1 cellular context compared by ENCODE assay signal in genomic region chr6:121666809-121667208, GRCh38.
TF ChIP-seq lines count a peak whose summit lies in the region.

No MANE protein-coding gene starts in this region.

TF ChIP-seq in HEK293, 187 proteins besides CTCF, POLR2A, EP300 and RAD21 (continued from another document and continues in another):
- TF ChIP-seq, protein P1, sequence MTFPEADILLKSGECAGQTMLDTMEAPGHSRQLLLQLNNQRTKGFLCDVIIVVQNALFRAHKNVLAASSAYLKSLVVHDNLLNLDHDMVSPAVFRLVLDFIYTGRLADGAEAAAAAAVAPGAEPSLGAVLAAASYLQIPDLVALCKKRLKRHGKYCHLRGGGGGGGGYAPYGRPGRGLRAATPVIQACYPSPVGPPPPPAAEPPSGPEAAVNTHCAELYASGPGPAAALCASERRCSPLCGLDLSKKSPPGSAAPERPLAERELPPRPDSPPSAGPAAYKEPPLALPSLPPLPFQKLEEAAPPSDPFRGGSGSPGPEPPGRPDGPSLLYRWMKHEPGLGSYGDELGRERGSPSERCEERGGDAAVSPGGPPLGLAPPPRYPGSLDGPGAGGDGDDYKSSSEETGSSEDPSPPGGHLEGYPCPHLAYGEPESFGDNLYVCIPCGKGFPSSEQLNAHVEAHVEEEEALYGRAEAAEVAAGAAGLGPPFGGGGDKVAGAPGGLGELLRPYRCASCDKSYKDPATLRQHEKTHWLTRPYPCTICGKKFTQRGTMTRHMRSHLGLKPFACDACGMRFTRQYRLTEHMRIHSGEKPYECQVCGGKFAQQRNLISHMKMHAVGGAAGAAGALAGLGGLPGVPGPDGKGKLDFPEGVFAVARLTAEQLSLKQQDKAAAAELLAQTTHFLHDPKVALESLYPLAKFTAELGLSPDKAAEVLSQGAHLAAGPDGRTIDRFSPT (tag by site-specific recombination; IDR thresholded peaks at IDR 0.05), result peak; percentile 88
- TF ChIP-seq ZBTB17 (tag by site-specific recombination; IDR thresholded peaks at IDR 0.05), result no peak
- no peak for TF ChIP-seq ZNF274 (IDR thresholded peaks at IDR 0.05; ENCODE audit: low read length)
- no peak for TF ChIP-seq ZNF274 (tag by site-specific recombination; IDR thresholded peaks at IDR 0.05; ENCODE audit: borderline replicate concordance)
- no peak for TF ChIP-seq ZNF596 (tag by site-specific recombination; IDR thresholded peaks at IDR 0.05)
- peak; percentile 89 for TF ChIP-seq MYNN (tag by site-specific recombination; IDR thresholded peaks at IDR 0.05; ENCODE audit: borderline replicate concordance)
- peak; percentile 46 for TF ChIP-seq ZNF398 (tag by site-specific recombination; IDR thresholded peaks at IDR 0.05)
- no peak for TF ChIP-seq ZFHX2 (tag by site-specific recombination; conservative IDR thresholded peaks at IDR 0.05)
- TF ChIP-seq PRDM1 (tag by site-specific recombination; IDR thresholded peaks at IDR 0.05), result peak; percentile 80
- TF ChIP-seq, protein P2, sequence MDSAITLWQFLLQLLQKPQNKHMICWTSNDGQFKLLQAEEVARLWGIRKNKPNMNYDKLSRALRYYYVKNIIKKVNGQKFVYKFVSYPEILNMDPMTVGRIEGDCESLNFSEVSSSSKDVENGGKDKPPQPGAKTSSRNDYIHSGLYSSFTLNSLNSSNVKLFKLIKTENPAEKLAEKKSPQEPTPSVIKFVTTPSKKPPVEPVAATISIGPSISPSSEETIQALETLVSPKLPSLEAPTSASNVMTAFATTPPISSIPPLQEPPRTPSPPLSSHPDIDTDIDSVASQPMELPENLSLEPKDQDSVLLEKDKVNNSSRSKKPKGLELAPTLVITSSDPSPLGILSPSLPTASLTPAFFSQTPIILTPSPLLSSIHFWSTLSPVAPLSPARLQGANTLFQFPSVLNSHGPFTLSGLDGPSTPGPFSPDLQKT (IDR thresholded peaks at IDR 0.05; ENCODE audit: borderline replicate concordance, low read depth, low read length), result no peak
- peak; percentile 31; the same call in 1 of the 2 replicates for TF ChIP-seq ZNF324 (tag by site-specific recombination; IDR thresholded peaks at IDR 0.05)
- TF ChIP-seq ZNF266 (tag by site-specific recombination; IDR thresholded peaks at IDR 0.05; ENCODE audit: low read depth), result no peak
- no peak for TF ChIP-seq ZNF501 (tag by site-specific recombination; IDR thresholded peaks at IDR 0.05)
- TF ChIP-seq ZNF677 (tag by site-specific recombination; IDR thresholded peaks at IDR 0.05), result no peak
- no peak for TF ChIP-seq GLIS2 (tag by site-specific recombination; IDR thresholded peaks at IDR 0.05)
- no peak for TF ChIP-seq MZF1 (tag by site-specific recombination; IDR thresholded peaks at IDR 0.05; ENCODE audit: borderline replicate concordance)
- TF ChIP-seq, protein P3, sequence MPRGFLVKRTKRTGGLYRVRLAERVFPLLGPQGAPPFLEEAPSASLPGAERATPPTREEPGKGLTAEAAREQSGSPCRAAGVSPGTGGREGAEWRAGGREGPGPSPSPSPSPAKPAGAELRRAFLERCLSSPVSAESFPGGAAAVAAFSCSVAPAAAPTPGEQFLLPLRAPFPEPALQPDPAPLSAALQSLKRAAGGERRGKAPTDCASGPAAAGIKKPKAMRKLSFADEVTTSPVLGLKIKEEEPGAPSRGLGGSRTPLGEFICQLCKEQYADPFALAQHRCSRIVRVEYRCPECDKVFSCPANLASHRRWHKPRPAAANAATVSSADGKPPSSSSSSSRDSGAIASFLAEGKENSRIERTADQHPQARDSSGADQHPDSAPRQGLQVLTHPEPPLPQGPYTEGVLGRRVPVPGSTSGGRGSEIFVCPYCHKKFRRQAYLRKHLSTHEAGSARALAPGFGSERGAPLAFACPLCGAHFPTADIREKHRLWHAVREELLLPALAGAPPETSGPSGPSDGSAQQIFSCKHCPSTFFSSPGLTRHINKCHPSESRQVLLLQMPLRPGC (tag by site-specific recombination; IDR thresholded peaks at IDR 0.05), result peak; percentile 87
- peak; percentile 79 for TF ChIP-seq PRDM6 (tag by site-specific recombination; IDR thresholded peaks at IDR 0.05)
- TF ChIP-seq ZNF350 (tag by site-specific recombination; IDR thresholded peaks at IDR 0.05), result 0 out of 2 replicates have a peak, but pooled peaks have one; percentile 19
- peak; percentile 71; the same call in 1 of the 2 replicates for TF ChIP-seq ZEB2 (tag by site-specific recombination; IDR thresholded peaks at IDR 0.05)
- TF ChIP-seq ZFP69B (tag by site-specific recombination; IDR thresholded peaks at IDR 0.05), result peak; percentile 42; the same call in 1 of the 2 replicates
- peak; percentile 39; the same call in 1 of the 2 replicates for TF ChIP-seq ZNF10 (tag by site-specific recombination; IDR thresholded peaks at IDR 0.05)
- TF ChIP-seq ZNF660 (tag by site-specific recombination; IDR thresholded peaks at IDR 0.05), result peak; percentile 93
- no peak for TF ChIP-seq ZNF555 (tag by site-specific recombination; conservative IDR thresholded peaks at IDR 0.05)
- TF ChIP-seq ZNF654 (tag by site-specific recombination; IDR thresholded peaks at IDR 0.05; ENCODE audit: low read depth), result peak; percentile 8; the same call in 1 of the 2 replicates
- no peak for TF ChIP-seq GFI1B (tag by site-specific recombination; IDR thresholded peaks at IDR 0.05)
- no peak for TF ChIP-seq ZBTB11 (tag by site-specific recombination; conservative IDR thresholded peaks at IDR 0.05; ENCODE audit: low read depth)
- 0 out of 2 replicates have a peak, but pooled peaks have one; percentile 15 for TF ChIP-seq ZNF335 (tag by site-specific recombination; conservative IDR thresholded peaks at IDR 0.05)
- no peak for TF ChIP-seq ZNF776 (tag by site-specific recombination; IDR thresholded peaks at IDR 0.05; ENCODE audit: borderline replicate concordance)
- TF ChIP-seq ZNF473 (tag by site-specific recombination; IDR thresholded peaks at IDR 0.05), result no peak
- TF ChIP-seq ZNF548 (tag by site-specific recombination; IDR thresholded peaks at IDR 0.05), result no peak
- peak; percentile 78 for TF ChIP-seq ZNF843 (tag by site-specific recombination; IDR thresholded peaks at IDR 0.05)
- TF ChIP-seq, protein P4, sequence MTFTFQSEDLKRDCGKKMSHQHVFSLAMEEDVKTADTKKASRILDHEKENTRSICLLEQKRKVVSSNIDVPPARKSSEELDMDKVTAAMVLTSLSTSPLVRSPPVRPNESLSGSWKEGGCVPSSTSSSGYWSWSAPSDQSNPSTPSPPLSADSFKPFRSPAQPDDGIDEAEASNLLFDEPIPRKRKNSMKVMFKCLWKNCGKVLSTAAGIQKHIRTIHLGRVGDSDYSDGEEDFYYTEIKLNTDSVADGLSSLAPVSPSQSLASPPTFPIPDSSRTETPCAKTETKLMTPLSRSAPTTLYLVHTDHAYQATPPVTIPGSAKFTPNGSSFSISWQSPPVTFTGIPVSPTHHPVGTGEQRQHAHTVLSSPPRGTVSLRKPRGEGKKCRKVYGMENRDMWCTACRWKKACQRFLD (tag by site-specific recombination; IDR thresholded peaks at IDR 0.05), result no peak
- no peak for TF ChIP-seq ZNF561 (tag by site-specific recombination; IDR thresholded peaks at IDR 0.05; ENCODE audit: borderline replicate concordance)
- TF ChIP-seq ZNF792 (tag by site-specific recombination; IDR thresholded peaks at IDR 0.05), result 0 out of 2 replicates have a peak, but pooled peaks have one; percentile 37
- no peak for TF ChIP-seq ZNF785 (tag by site-specific recombination; IDR thresholded peaks at IDR 0.05)
- no peak for TF ChIP-seq ZNF610 (tag by site-specific recombination; IDR thresholded peaks at IDR 0.05; ENCODE audit: borderline replicate concordance)
- 0 out of 2 replicates have a peak, but pooled peaks have one; percentile 28 for TF ChIP-seq PRDM10 (tag by site-specific recombination; IDR thresholded peaks at IDR 0.05)
- peak; percentile 81 for TF ChIP-seq OSR2 (tag by site-specific recombination; IDR thresholded peaks at IDR 0.05)
- no peak for TF ChIP-seq SETDB1 (IDR thresholded peaks at IDR 0.05; ENCODE audit: insufficient read length, low read length)
- no peak for TF ChIP-seq ZNF514 (tag by site-specific recombination; IDR thresholded peaks at IDR 0.05)
- TF ChIP-seq ZNF248 (tag by site-specific recombination; IDR thresholded peaks at IDR 0.05), result no peak
- TF ChIP-seq ZNF169 (tag by site-specific recombination; IDR thresholded peaks at IDR 0.05), result no peak
- TF ChIP-seq ZNF2 (tag by site-specific recombination; IDR thresholded peaks at IDR 0.05), result no peak
